Comparison of ENCODE assay signal across 8 cellular contexts in the genomic region with DNA sequence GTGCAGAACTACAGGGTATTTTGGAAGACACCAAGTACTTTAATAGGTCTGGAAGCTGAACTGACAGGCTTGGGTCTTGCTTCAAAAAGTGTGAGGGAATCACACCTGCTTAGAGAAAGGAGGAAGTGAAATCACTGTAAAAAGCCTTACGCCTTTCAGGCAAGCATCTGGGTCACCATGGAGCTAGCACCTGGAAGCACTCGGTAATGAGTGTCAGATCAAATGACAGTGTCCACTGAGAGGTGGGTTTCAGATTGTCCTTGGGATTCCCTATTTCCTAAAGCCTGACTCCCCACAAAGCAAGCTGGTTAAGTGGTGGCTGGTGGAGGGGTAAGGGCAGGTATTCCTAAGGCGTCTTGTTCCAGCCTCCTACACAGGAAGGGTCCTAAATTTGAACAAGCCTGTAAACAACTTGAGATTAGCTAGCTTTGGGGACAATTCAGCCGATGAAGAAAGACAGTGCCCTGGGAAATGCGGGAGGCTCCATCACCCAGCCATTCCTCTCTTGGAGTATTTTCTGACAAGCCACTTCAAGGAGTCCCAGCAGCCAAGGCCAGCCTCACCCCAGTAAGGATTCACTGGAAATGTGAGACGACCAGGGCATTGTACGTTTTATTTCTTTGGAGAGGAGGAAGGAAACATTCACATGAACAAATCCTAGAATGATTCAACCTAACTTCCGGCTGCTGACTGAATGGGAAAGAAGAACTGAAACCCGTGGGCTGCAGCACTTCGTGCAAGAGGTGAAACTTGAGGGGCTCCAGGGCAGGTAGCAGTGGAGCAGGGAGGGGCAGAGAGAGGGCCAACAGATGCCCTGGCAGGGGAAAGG.
DNase-seq lines count a peak whose midpoint lies in the region; ATAC-seq, FAIRE-seq and TF ChIP-seq lines count a peak whose summit lies in the region.

No MANE protein-coding gene starts in this region.

- TF ChIP-seq CTCF in pancreas (IDR thresholded peaks at IDR 0.05) (no peak), testis (IDR thresholded peaks at IDR 0.05) (no peak)

- peak; percentile 23 for DNase-seq in NCI-H2196 (lab: John Stamatoyannopoulos, UW; ENCODE audit: unreplicated experiment)
- peak; percentile 61 for DNase-seq in dermis blood vessel endothelial cell
- no peak for DNase-seq in pancreas
- DNase-seq in NCI-H82 (lab: John Stamatoyannopoulos, UW) = no peak
- DNase-seq in testis = no peak
- DNase-seq in HT-29 (ENCODE audit: low spot score) = no peak

- WGBS in pancreas, 2 donors = 76 to 85% methylated on average over 10 of the region's 10 CpGs
- WGBS in testis, 2 donors = 61 to 71% methylated on average over 9 to 10 of the region's 10 CpGs

- FAIRE-seq in pancreas (lab: Jason Lieb, UNC) = no peak

- no peak for TF ChIP-seq POLR2A in testis (IDR thresholded peaks at IDR 0.05)

- intact Hi-C loops in pancreas (cut with DNase I) (no loop called here), testis (cut with DNase I; ENCODE audit: low total_unique reads) (no loop called here)

- H3K36me3 ChIP-seq in pancreas (no peaks in the 10 kb centered on the region), testis (ENCODE audit: low read depth, missing control alignments) (no peaks in the 10 kb centered on the region)

- peak; percentile 61 for ATAC-seq in GM19023 (IDR thresholded peaks at IDR 0.05; ENCODE audit: unreplicated experiment)
- peak; percentile 66 for ATAC-seq in HG02885 (IDR thresholded peaks at IDR 0.05; ENCODE audit: poor library complexity, unreplicated experiment)
- ATAC-seq in pancreas = no peak

- H3K27ac ChIP-seq in pancreas (no peak overlapping the region), testis (peak overlapping the region in 1 of 2 donors; percentile 5)

- no peaks in the 10 kb centered on the region for H3K27me3 ChIP-seq in pancreas
- H3K27me3 ChIP-seq in testis = no peaks in the 10 kb centered on the region

- peaks cover 0 to 5% (median 0%) of the 10 kb centered on the region in 3 donors for H3K4me1 ChIP-seq in pancreas
- H3K4me1 ChIP-seq in testis = peaks cover 28% of the 10 kb centered on the region

- H3K9me3 ChIP-seq in pancreas (no peaks in the 10 kb centered on the region), testis (no peaks in the 10 kb centered on the region)

- H3K4me3 ChIP-seq in pancreas (no peak overlapping the region), testis (no peak overlapping the region)

Comparison
In these comparisons a context has a peak if more than half of its experiments do, and no peak if none do; other contexts are left out.
1. ATAC-seq: peak in GM19023 (single experiment) and HG02885 (single experiment); none in pancreas (0 of 4).
2. DNase-seq: peak in NCI-H2196 (single experiment) and dermis blood vessel endothelial cell (single experiment); none in pancreas (0 of 6), NCI-H82 (single experiment), testis (single experiment) and HT-29 (single experiment).